8 cellular contexts compared by ENCODE assay signal in the genomic region with DNA sequence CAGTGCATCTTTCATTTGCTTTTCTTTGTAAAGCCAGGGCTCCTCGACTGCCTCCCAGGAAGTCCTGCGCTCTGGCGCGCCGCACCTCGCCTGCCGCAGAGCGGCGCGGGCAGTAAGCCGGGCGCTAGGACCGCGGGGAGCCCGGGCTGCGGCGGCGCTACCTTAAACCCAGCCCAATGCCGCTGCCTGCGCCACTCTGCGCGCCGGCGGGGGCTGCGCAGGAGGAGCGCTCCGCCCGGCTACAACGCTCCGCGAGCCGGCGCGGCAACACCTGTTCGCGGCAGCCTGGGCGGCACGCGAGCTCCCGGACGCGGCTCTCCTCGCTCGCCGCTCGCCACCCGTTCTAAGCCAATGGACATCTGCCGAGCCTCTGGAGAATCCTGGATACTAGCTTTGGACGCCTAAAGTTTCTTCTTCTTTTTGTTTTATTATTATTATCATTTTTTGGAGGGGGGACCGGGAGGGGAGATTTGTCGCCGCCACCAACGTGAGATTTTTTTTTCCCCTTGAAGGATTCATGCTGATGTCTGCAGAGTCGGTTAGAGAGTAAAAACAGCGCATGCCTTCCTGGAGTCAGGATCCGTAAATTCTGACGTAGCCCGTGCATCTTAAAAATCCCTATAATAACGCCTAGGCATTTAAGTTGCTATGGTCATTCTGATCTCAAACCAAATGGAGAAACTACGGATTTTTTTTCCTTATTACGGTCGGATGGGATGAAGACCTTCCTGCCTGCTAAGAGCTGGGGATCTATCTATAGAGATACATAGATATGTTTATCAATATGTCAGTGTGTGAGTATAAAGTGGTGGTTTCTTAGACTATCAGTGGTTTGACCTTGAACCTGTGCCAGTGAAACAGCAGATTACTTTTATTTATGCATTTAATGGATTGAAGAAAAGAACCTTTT. TPM values are rescaled to one million over a fixed set of nuclear protein-coding genes. Genes with fewer than 3 reads are reported as not detected.
DNase-seq lines count a peak whose midpoint lies in the region; ATAC-seq and TF ChIP-seq lines count a peak whose summit lies in the region.

A gene (plus strand): TSS at position 191 of the 910 bp plus-strand sequence. CDS start 840 bp downstream, outside the sequence.

- peaks cover 33 to 48% of the 10 kb centered on the region in 2 donors for H3K4me1 Mint-ChIP-seq in natural killer cell treated with Interleukin-12 subunit alpha and Interleukin-12 subunit beta and Interleukin-15 and Interleukin-18, amount 100 ng/mL, for 72 hours (ENCODE audit: low read depth in 2 of 2)
- H3K4me1 Mint-ChIP-seq in stimulated activated naive CD8-positive, alpha-beta T cell treated with anti-CD3 and anti-CD28 coated beads, Interleukin-15, amount 100 ng/mL, for 72 hours: peaks cover 55% of the 10 kb centered on the region

- DNase-seq in DMS114 treated with DMSO at 0.1 percent for 48 hours (lab: John Stamatoyannopoulos, UW; ENCODE audit: unreplicated experiment): peak; percentile 10
- peak; percentile 94 for DNase-seq in GM20000 (ENCODE audit: low spot score)
- peak; percentile 98 for DNase-seq in HT-29 (ENCODE audit: low spot score)
- DNase-seq in OCI-M1 (lab: John Stamatoyannopoulos, UW): peak; percentile 65
- DNase-seq in activated T-helper 1 cell treated with Interleukin-2 at 50 U/mL for 16 hours (ENCODE audit: low read depth): peak; percentile 76
- peak; percentile 49 for DNase-seq in fibroblast of peridontal ligament (ENCODE audit: extremely low read depth)
- DNase-seq in natural killer cell treated with Interleukin-12 subunit alpha and Interleukin-12 subunit beta and Interleukin-15 and Interleukin-18, amount 100 ng/mL, for 72 hours (ENCODE audit: low spot score): peak; percentile 87
- DNase-seq in stimulated activated naive CD8-positive, alpha-beta T cell treated with anti-CD3 and anti-CD28 coated beads, Interleukin-15, amount 100 ng/mL, for 72 hours: peak; percentile 82 to 86

- no peaks in the 10 kb centered on the region for H3K9me3 Mint-ChIP-seq in natural killer cell treated with Interleukin-12 subunit alpha and Interleukin-12 subunit beta and Interleukin-15 and Interleukin-18, amount 100 ng/mL, for 72 hours
- no peaks in the 10 kb centered on the region for H3K9me3 Mint-ChIP-seq in stimulated activated naive CD8-positive, alpha-beta T cell treated with anti-CD3 and anti-CD28 coated beads, Interleukin-15, amount 100 ng/mL, for 72 hours

- H3K4me3 Mint-ChIP-seq in natural killer cell treated with Interleukin-12 subunit alpha and Interleukin-12 subunit beta and Interleukin-15 and Interleukin-18, amount 100 ng/mL, for 72 hours: peak within 1 kb of the TSS; percentile 92
- H3K4me3 Mint-ChIP-seq in stimulated activated naive CD8-positive, alpha-beta T cell treated with anti-CD3 and anti-CD28 coated beads, Interleukin-15, amount 100 ng/mL, for 72 hours: peak within 1 kb of the TSS; percentile 93 to 95

- ATAC-seq in natural killer cell treated with Interleukin-12 subunit alpha and Interleukin-12 subunit beta and Interleukin-15 and Interleukin-18, amount 100 ng/mL, for 72 hours: peak; percentile 89 to 94
- ATAC-seq in stimulated activated naive CD8-positive, alpha-beta T cell treated with anti-CD3 and anti-CD28 coated beads, Interleukin-15, amount 100 ng/mL, for 72 hours: peak; percentile 83

- H3K36me3 Mint-ChIP-seq in natural killer cell treated with Interleukin-12 subunit alpha and Interleukin-12 subunit beta and Interleukin-15 and Interleukin-18, amount 100 ng/mL, for 72 hours: no peaks in the 10 kb centered on the region

- no peak for TF ChIP-seq CTCF in GM20000 (IDR thresholded peaks at IDR 0.05; ENCODE audit: extremely low read depth, missing control alignments)

- H3K27me3 Mint-ChIP-seq in natural killer cell treated with Interleukin-12 subunit alpha and Interleukin-12 subunit beta and Interleukin-15 and Interleukin-18, amount 100 ng/mL, for 72 hours: peaks cover 28% of the 10 kb centered on the region in 2 donors
- peaks cover 52% of the 10 kb centered on the region for H3K27me3 Mint-ChIP-seq in stimulated activated naive CD8-positive, alpha-beta T cell treated with anti-CD3 and anti-CD28 coated beads, Interleukin-15, amount 100 ng/mL, for 72 hours

- peak within 1 kb of the TSS; percentile 56 to 58 for H3K27ac Mint-ChIP-seq in natural killer cell treated with Interleukin-12 subunit alpha and Interleukin-12 subunit beta and Interleukin-15 and Interleukin-18, amount 100 ng/mL, for 72 hours
- H3K27ac Mint-ChIP-seq in stimulated activated naive CD8-positive, alpha-beta T cell treated with anti-CD3 and anti-CD28 coated beads, Interleukin-15, amount 100 ng/mL, for 72 hours: peak within 1 kb of the TSS; percentile 40 to 92

RNA-seq across cellular contexts. Expression of the gene that starts here (rescaled TPM):
- total RNA-seq in HT-29 (2014; rRNA removed; shearing (Covaris generic)): 3.7 and 8.3 TPM in 2 replicates
- total RNA-seq in natural killer cell treated with Interleukin-12 subunit alpha and Interleukin-12 subunit beta and Interleukin-15 and Interleukin-18, amount 100 ng/mL, for 72 hours: under 1 TPM in 1 of 2 donors, not detected in 1; 0.29 TPM

Comparison
In these comparisons a context has a peak if more than half of its experiments do, and no peak if none do; other contexts are left out.
1. Peak in every context shown above with its lines: DNase-seq and ATAC-seq.
2. Peak in DNase-seq and ATAC-seq in natural killer cell treated with Interleukin-12 subunit alpha and Interleukin-12 subunit beta and Interleukin-15 and Interleukin-18, amount 100 ng/mL, for 72 hours; RNA of the gene not detected or under 1 TPM.
3. DNase-seq: peak in every context shown above with its lines; median percentile 98 in HT-29; 94 in GM20000; 87 in natural killer cell treated with Interleukin-12 subunit alpha and Interleukin-12 subunit beta and Interleukin-15 and Interleukin-18, amount 100 ng/mL, for 72 hours; 84 in stimulated activated naive CD8-positive, alpha-beta T cell treated with anti-CD3 and anti-CD28 coated beads, Interleukin-15, amount 100 ng/mL, for 72 hours; 76 in activated T-helper 1 cell treated with Interleukin-2 at 50 U/mL for 16 hours; 65 in OCI-M1; 49 in fibroblast of peridontal ligament; 10 in DMS114 treated with DMSO at 0.1 percent for 48 hours.